ENCODE assay signal across 1 cellular context in genomic region chr6:133298335-133298734, GRCh38.
TF ChIP-seq lines count a peak whose summit lies in the region.

No MANE protein-coding gene starts in this region.

TF ChIP-seq in IMR-90, 13 proteins besides CTCF, POLR2A, EP300 and RAD21:
- TF ChIP-seq NFE2L2 (IDR thresholded peaks at IDR 0.05; ENCODE audit: low read depth, low read length), result no peak
- TF ChIP-seq BHLHE40 (IDR thresholded peaks at IDR 0.05; ENCODE audit: low read depth, low read length), result no peak
- no peak for TF ChIP-seq RFX5 (IDR thresholded peaks at IDR 0.05; ENCODE audit: low read depth, low read length)
- peak; percentile 76 for TF ChIP-seq MAFK (IDR thresholded peaks at IDR 0.05; ENCODE audit: low read depth, low read length)
